13 cellular contexts compared by ENCODE assay signal in the genomic region with DNA sequence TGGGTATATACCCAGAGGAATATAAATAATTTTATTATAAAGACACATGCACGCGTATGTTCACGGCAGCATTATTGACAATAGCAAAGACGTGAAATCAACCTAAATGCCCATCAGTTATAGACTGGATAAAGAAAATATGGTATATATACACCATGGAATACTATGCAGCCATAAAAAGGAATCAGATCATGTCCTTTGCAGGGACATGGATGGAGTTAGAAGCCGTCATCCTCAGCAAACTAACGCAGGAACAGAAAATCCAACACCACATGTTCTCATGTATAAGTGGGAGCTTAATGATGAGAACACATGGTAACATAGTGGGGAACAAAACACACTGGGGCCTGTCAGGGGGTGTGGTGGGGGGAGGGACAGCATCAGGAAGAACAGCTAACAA. TPM values are rescaled to one million over a fixed set of nuclear protein-coding genes. Genes with fewer than 3 reads are reported as not detected.
"Had no signal": no experiment of that assay in that cellular context is flagged by ENCODE, and none has a peak within 500 bp of the region (broad histone marks: within the 10 kb centered on the region; RNA-seq: fewer than 3 reads in every experiment).

No MANE protein-coding gene starts in this region.

RNA-seq across cellular contexts. Expression of a gene that starts 51.0 kb away (rescaled TPM):
- total RNA-seq: activated B cell treated with CpG ODN at 0.5 μM for 24 hours; activated CD8-positive, alpha-beta memory T cell treated with anti-CD3 and anti-CD28 coated beads for 36 hours; activated CD8-positive, alpha-beta T cell treated with anti-CD3 and anti-CD28 coated beads for 36 hours; activated naive CD4-positive, alpha-beta T cell treated with anti-CD3 and anti-CD28 coated beads for 36 hours; activated naive CD8-positive, alpha-beta T cell treated with anti-CD3 and anti-CD28 coated beads for 36 hours; activated T-helper 1 cell treated with anti-CD3 and anti-CD28 coated beads, Interleukin-12 subunit alpha, Interleukin-12 subunit beta, Interleukin-2, Interleukin-4 antibody, amounts not matched to agents 30 ng/mL and 10 ng/mL and 1 ng/mL, durations not matched to agents 14 hours and 24 hours and 36 hours; activated T-helper 17 cell treated with anti-CD3 and anti-CD28 coated beads, Interleukin-2, amount 50 U/mL, for 72 hours; adrenal gland; aorta; astrocyte; body of pancreas; cardiac septum; cerebellum had no signal
